In genomic region chr14:68770553-68771286, GRCh38 we compare ENCODE assay signal across 18 cellular contexts. TPM values are rescaled to one million over a fixed set of nuclear protein-coding genes. Genes with fewer than 3 reads are reported as not detected.
A peak's percentile ranks its signal among the peaks of the same experiment; 100 is the strongest.
DNase-seq lines count a peak whose midpoint lies in the region; ATAC-seq and TF ChIP-seq lines count a peak whose summit lies in the region.
"Had no signal": no experiment of that assay in that cellular context is flagged by ENCODE, and none has a peak within 500 bp of the region (broad histone marks: within the 10 kb centered on the region; RNA-seq: fewer than 3 reads in every experiment).

No MANE protein-coding gene starts in this region.

- no peak overlapping the region for H2AFZ ChIP-seq in mesenchymal stem cell (ENCODE audit: low read depth, low read length)
- H2AFZ ChIP-seq: PC-9 had no signal

- no peaks in the 10 kb centered on the region for H3K27me3 Mint-ChIP-seq in activated T-helper 17 cell treated with anti-CD3 and anti-CD28 coated beads, Interleukin-2, amount 50 U/mL, for 72 hours
- H3K27me3 Mint-ChIP-seq in osteocyte (ENCODE audit: unreplicated experiment), result no peaks in the 10 kb centered on the region
- H3K27me3 Mint-ChIP-seq: IgD-negative memory B cell had no signal

- peak in 1 of 2 donors; percentile 28 for DNase-seq in activated naive CD4-positive, alpha-beta T cell treated with anti-CD3 and anti-CD28 coated beads, Interleukin-2, amount 50 U/mL, for 72 hours (ENCODE audit: low spot score in 2 of 2)
- DNase-seq in activated naive CD4-positive, alpha-beta T cell (lab: John Stamatoyannopoulos, UW), result no peak
- DNase-seq in mesenchymal stem cell, result no peak
- DNase-seq in upper lobe of left lung, result no peak
- no peak for DNase-seq in globus pallidus (ENCODE audit: low spot score)
- no peak for DNase-seq in osteocyte (ENCODE audit: extremely low spot score, unreplicated experiment)
- no peak for DNase-seq in islet precursor cell
- DNase-seq: activated gamma-delta T cell; cortex of kidney; MM.1S; NCI-H1694; PC-9; right cardiac atrium; stimulated activated CD4-positive, alpha-beta T cell treated with anti-CD3 and anti-CD28 coated beads, Interleukin-2, amount 100 ng/mL, for 24 hours had no signal

- peak overlapping the region; percentile 40 to 73 for H3K27ac Mint-ChIP-seq in activated naive CD4-positive, alpha-beta T cell treated with anti-CD3 and anti-CD28 coated beads, Interleukin-2, amount 50 U/mL, for 72 hours
- peak overlapping the region; percentile 22 for H3K27ac Mint-ChIP-seq in activated T-helper 17 cell treated with anti-CD3 and anti-CD28 coated beads, Interleukin-2, amount 50 U/mL, for 72 hours
- no peak overlapping the region for H3K27ac Mint-ChIP-seq in osteocyte (ENCODE audit: unreplicated experiment)
- H3K27ac Mint-ChIP-seq: IgD-negative memory B cell had no signal

- H3K9ac ChIP-seq in mesenchymal stem cell (ENCODE audit: low read length), result no peak overlapping the region

- H3K9me3 ChIP-seq in mesenchymal stem cell (ENCODE audit: control insufficient read depth, low read length) (peaks cover 7% of the 10 kb centered on the region), upper lobe of left lung (peaks cover 0 to 5% (median 0%) of the 10 kb centered on the region in 4 donors)

- H3K36me3 ChIP-seq in mesenchymal stem cell (ENCODE audit: control insufficient read depth in 1 of 2, insufficient read depth in 2 of 2, low read depth in 1 of 2, low read length in 2 of 2) (no peaks in the 10 kb centered on the region), upper lobe of left lung (no peaks in the 10 kb centered on the region)
- H3K36me3 ChIP-seq: SJSA1 had no signal

- WGBS in mesenchymal stem cell, result 93% methylated on average over 10 of the region's 11 CpGs
- 78 to 81% methylated on average over 11 of the region's 11 CpGs for WGBS in upper lobe of left lung, 2 donors

- TF ChIP-seq EP300 in upper lobe of left lung (IDR thresholded peaks at IDR 0.05), result no peak

- no peak overlapping the region for H3K23ac ChIP-seq in mesenchymal stem cell (ENCODE audit: low read length in 2 of 2)

- H2BK120ac ChIP-seq in mesenchymal stem cell (ENCODE audit: low read depth, low read length), result no peak overlapping the region

- peak overlapping the region; percentile 34 for H4K91ac ChIP-seq in mesenchymal stem cell (ENCODE audit: low read length)

- no peak overlapping the region for H3K4me2 ChIP-seq in mesenchymal stem cell (ENCODE audit: low read length, poor library complexity, severe bottlenecking)
- H3K4me2 ChIP-seq: PC-9 had no signal

- peaks cover 3 to 11% of the 10 kb centered on the region in 2 donors for H3K9me3 Mint-ChIP-seq in activated naive CD4-positive, alpha-beta T cell treated with anti-CD3 and anti-CD28 coated beads, Interleukin-2, amount 50 U/mL, for 72 hours
- peaks cover 4% of the 10 kb centered on the region for H3K9me3 Mint-ChIP-seq in activated T-helper 17 cell treated with anti-CD3 and anti-CD28 coated beads, Interleukin-2, amount 50 U/mL, for 72 hours
- H3K9me3 Mint-ChIP-seq in osteocyte (ENCODE audit: unreplicated experiment), result peaks cover 3% of the 10 kb centered on the region

- no peak overlapping the region for H4K8ac ChIP-seq in mesenchymal stem cell (ENCODE audit: low read length)

- peaks cover 43% of the 10 kb centered on the region for H3K4me1 Mint-ChIP-seq in activated T-helper 17 cell treated with anti-CD3 and anti-CD28 coated beads, Interleukin-2, amount 50 U/mL, for 72 hours
- peaks cover 19% of the 10 kb centered on the region for H3K4me1 Mint-ChIP-seq in osteocyte (ENCODE audit: unreplicated experiment)

- H3K4ac ChIP-seq in mesenchymal stem cell (ENCODE audit: low read depth in 1 of 2, low read length in 2 of 2), result peak overlapping the region in 1 of 2 experiments; percentile 19

- no peak for TF ChIP-seq POLR2A in upper lobe of left lung (IDR thresholded peaks at IDR 0.05)

- no peaks in the 10 kb centered on the region for H3K79me1 ChIP-seq in mesenchymal stem cell (replicated peaks; ENCODE audit: low read length, poor library complexity, severe bottlenecking)

- no peak overlapping the region for H3K14ac ChIP-seq in mesenchymal stem cell (ENCODE audit: low read length in 2 of 2)

- H3K4me3 ChIP-seq in mesenchymal stem cell (ENCODE audit: insufficient read depth in 1 of 2, low read depth in 1 of 2, low read length in 2 of 2), result peak overlapping the region in 1 of 2 experiments; percentile 23
- no peak overlapping the region for H3K4me3 ChIP-seq in upper lobe of left lung
- H3K4me3 ChIP-seq: PC-9, SJSA1 had no signal

- no peak overlapping the region for H2BK5ac ChIP-seq in mesenchymal stem cell (ENCODE audit: low read depth, low read length, poor library complexity, severe bottlenecking)

- no peak for TF ChIP-seq CTCF in upper lobe of left lung (IDR thresholded peaks at IDR 0.05)
- no peak for TF ChIP-seq CTCF in osteocyte (IDR thresholded peaks at IDR 0.05)

- H3K27me3 ChIP-seq in mesenchymal stem cell (ENCODE audit: control insufficient read depth in 1 of 2, insufficient read depth in 1 of 2, low read length in 2 of 2) (peaks cover 0 to 5% of the 10 kb centered on the region in 2 experiments), upper lobe of left lung (no peaks in the 10 kb centered on the region)
- H3K27me3 ChIP-seq: SJSA1 had no signal

- peaks cover 4 to 30% of the 10 kb centered on the region in 2 donors for H3K36me3 Mint-ChIP-seq in activated naive CD4-positive, alpha-beta T cell treated with anti-CD3 and anti-CD28 coated beads, Interleukin-2, amount 50 U/mL, for 72 hours
- H3K36me3 Mint-ChIP-seq in activated T-helper 17 cell treated with anti-CD3 and anti-CD28 coated beads, Interleukin-2, amount 50 U/mL, for 72 hours (ENCODE audit: low read depth), result no peaks in the 10 kb centered on the region
- peaks cover 2% of the 10 kb centered on the region for H3K36me3 Mint-ChIP-seq in osteocyte (ENCODE audit: unreplicated experiment)
- H3K36me3 Mint-ChIP-seq: brain had no signal

- H3K27ac ChIP-seq in mesenchymal stem cell (ENCODE audit: low read length, poor library complexity, severe bottlenecking) (no peak overlapping the region), upper lobe of left lung (peak overlapping the region in 3 of 4 donors; percentile 42 to 85 (median 83))
- H3K27ac ChIP-seq: PC-9, SJSA1 had no signal

- ATAC-seq in activated naive CD4-positive, alpha-beta T cell treated with anti-CD3 and anti-CD28 coated beads, Interleukin-2, amount 50 U/mL, for 72 hours, result peak; percentile 33 to 56
- ATAC-seq in activated T-helper 17 cell treated with anti-CD3 and anti-CD28 coated beads, Interleukin-2, amount 50 U/mL, for 72 hours (replicated peaks), result peak; percentile 47
- no peak for ATAC-seq in upper lobe of left lung (ENCODE audit: low FRiP score in 2 of 2)

- peaks cover 2% of the 10 kb centered on the region for H3K4me1 ChIP-seq in mesenchymal stem cell (ENCODE audit: control insufficient read depth, insufficient read depth, low read depth, low read length)
- H3K4me1 ChIP-seq in upper lobe of left lung, result peaks cover 16 to 23% (median 20%) of the 10 kb centered on the region in 4 donors

- H3K18ac ChIP-seq in mesenchymal stem cell (ENCODE audit: low read depth in 1 of 2, low read length in 2 of 2), result peak overlapping the region in 1 of 2 experiments; percentile 37

- no peak overlapping the region for H2AK5ac ChIP-seq in mesenchymal stem cell (ENCODE audit: low read length, severe bottlenecking)

- H2BK12ac ChIP-seq in mesenchymal stem cell (ENCODE audit: low read length in 2 of 2), result peak overlapping the region; percentile 55 to 87

- H2BK15ac ChIP-seq in mesenchymal stem cell (ENCODE audit: low read depth, poor library complexity, severe bottlenecking), result no peak overlapping the region

- H3K4me3 Mint-ChIP-seq in activated T-helper 17 cell treated with anti-CD3 and anti-CD28 coated beads, Interleukin-2, amount 50 U/mL, for 72 hours, result peak overlapping the region; percentile 50
- H3K4me3 Mint-ChIP-seq in osteocyte (ENCODE audit: unreplicated experiment), result no peak overlapping the region
- H3K4me3 Mint-ChIP-seq: brain, IgD-negative memory B cell had no signal

RNA-seq across cellular contexts. Expression of gene ZFP36L1, which starts 22.1 kb away (rescaled TPM):
- 100 to 1,000 TPM in 1 of 2 donors, 10 to 100 TPM in 1; 73.4 to 158 TPM for total RNA-seq in activated naive CD4-positive, alpha-beta T cell treated with anti-CD3 and anti-CD28 coated beads, Interleukin-2, amount 50 U/mL, for 72 hours
- total RNA-seq in activated T-helper 17 cell treated with anti-CD3 and anti-CD28 coated beads, Interleukin-2, amount 50 U/mL, for 72 hours, result 100 to 1,000 TPM in 1 of 2 donors, 10 to 100 TPM in 1; 57.7 to 146 TPM
- polyA plus RNA-seq in mesenchymal stem cell (2013, experiment 1 of 2), result 407 TPM
- polyA plus RNA-seq in mesenchymal stem cell (2013, experiment 2 of 2), result 408 TPM
- total RNA-seq in upper lobe of left lung, result 100 to 1,000 TPM; 268 to 511 (median 385) TPM
- 311 and 352 TPM in 2 replicates for total RNA-seq in osteocyte

Comparison
In these comparisons a context has a peak if more than half of its experiments do, and no peak if none do; other contexts are left out.
1. ATAC-seq: peak in activated naive CD4-positive, alpha-beta T cell treated with anti-CD3 and anti-CD28 coated beads, Interleukin-2, amount 50 U/mL, for 72 hours (2 of 2) and activated T-helper 17 cell treated with anti-CD3 and anti-CD28 coated beads, Interleukin-2, amount 50 U/mL, for 72 hours (single experiment); none in upper lobe of left lung (0 of 2).